8 cellular contexts compared by ENCODE assay signal in the genomic region with DNA sequence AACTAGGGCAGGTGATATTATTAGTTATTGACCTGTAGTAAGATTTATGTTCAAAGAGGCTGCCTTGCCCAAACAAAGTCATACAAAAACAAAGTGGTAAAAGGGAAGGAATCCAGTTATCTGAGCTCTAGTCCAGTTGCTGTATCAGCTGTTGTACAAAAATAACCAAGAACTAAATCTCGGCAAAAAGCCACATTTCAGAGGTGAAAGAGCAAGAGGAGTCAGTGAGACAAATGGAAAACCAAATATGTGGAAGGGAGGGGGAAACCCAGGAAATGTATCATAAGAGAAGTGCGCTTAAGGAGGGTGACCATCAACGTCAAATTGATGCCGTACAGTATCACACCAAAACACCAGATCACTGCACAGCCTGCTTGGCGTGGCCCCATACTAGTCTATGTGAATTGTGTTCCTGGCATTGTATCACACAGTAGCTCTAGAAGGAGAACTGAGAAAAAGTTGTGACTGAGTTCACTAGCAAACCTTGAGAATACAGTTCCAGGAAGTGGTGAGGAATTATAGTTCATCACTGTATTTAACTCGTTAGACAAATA. TPM values are rescaled to one million over a fixed set of nuclear protein-coding genes. Genes with fewer than 3 reads are reported as not detected.
DNase-seq lines count a peak whose midpoint lies in the region; ATAC-seq and TF ChIP-seq lines count a peak whose summit lies in the region.

No MANE protein-coding gene starts in this region.

- H3K4me3 ChIP-seq in ascending aorta (no peak overlapping the region), sigmoid colon (no peak overlapping the region)

- TF ChIP-seq EP300 in sigmoid colon (IDR thresholded peaks at IDR 0.05), result no peak

- H3K4me1 ChIP-seq in ascending aorta, result peaks cover 9 to 50% of the 10 kb centered on the region in 2 donors
- peaks cover 0 to 21% (median 6%) of the 10 kb centered on the region in 4 donors for H3K4me1 ChIP-seq in sigmoid colon

- peak; percentile 30 for DNase-seq in activated CD4-positive, alpha-beta T cell treated with anti-CD3 and anti-CD28 coated beads for 48 hours
- no peak for DNase-seq in activated CD4-positive, alpha-beta T cell treated with anti-CD3 and anti-CD28 coated beads for 1 hour
- peak in 1 of 2 donors; percentile 70 for DNase-seq in ascending aorta (ENCODE audit: low spot score in 2 of 2)
- DNase-seq in sigmoid colon, result no peak
- no peak for DNase-seq in GDM1 (lab: John Stamatoyannopoulos, UW)
- no peak for DNase-seq in NCI-H526 (lab: John Stamatoyannopoulos, UW)
- no peak for DNase-seq in HEK293T (ENCODE audit: extremely low spot score)

- no peaks in the 10 kb centered on the region for H3K9me3 ChIP-seq in ascending aorta
- no peaks in the 10 kb centered on the region for H3K9me3 ChIP-seq in sigmoid colon

- peak overlapping the region; percentile 62 to 72 for H3K27ac ChIP-seq in ascending aorta
- peak overlapping the region in 3 of 4 donors; percentile 1 to 10 (median 9) for H3K27ac ChIP-seq in sigmoid colon

- ATAC-seq in HG03095 (IDR thresholded peaks at IDR 0.05; ENCODE audit: unreplicated experiment), result peak; percentile 60

- TF ChIP-seq CTCF in ascending aorta (IDR thresholded peaks at IDR 0.05) (no peak), sigmoid colon (IDR thresholded peaks at IDR 0.05) (no peak)

- intact Hi-C loops in ascending aorta (cut with DNase I) (no loop called here), sigmoid colon (cut with DNase I) (no loop called here)

- CTCF ChIA-PET in HEK293T (lab: Yijun Ruan, JAX), result no interaction called here

- POLR2A ChIA-PET in HEK293T (lab: Yijun Ruan, JAX), result interaction anchor here (1.3 kb wide), 1 partner anchor 178 kb away, joined by 3 read pairs; no protein-coding TSS in a partner anchor

- TF ChIP-seq POLR2A in sigmoid colon (IDR thresholded peaks at IDR 0.05), result no peak

- WGBS in sigmoid colon, 2 donors, result 72 to 84% methylated on average over 6 of the region's 6 CpGs

- H3K27me3 ChIP-seq in ascending aorta (no peaks in the 10 kb centered on the region), sigmoid colon (no peaks in the 10 kb centered on the region)

- H3K36me3 ChIP-seq in ascending aorta, result peaks cover 0 to 5% of the 10 kb centered on the region in 2 donors
- peaks cover 0 to 16% (median 0%) of the 10 kb centered on the region in 4 donors for H3K36me3 ChIP-seq in sigmoid colon

TF ChIP-seq in HEK293T, 16 proteins besides CTCF, POLR2A, EP300 and RAD21:
- TF ChIP-seq SUZ12 (IDR thresholded peaks at IDR 0.05) (no peak), ZNF384 (IDR thresholded peaks at IDR 0.05) (no peak), NFRKB (IDR thresholded peaks at IDR 0.05) (no peak), ELF4 (IDR thresholded peaks at IDR 0.05) (no peak), FOXA1 (IDR thresholded peaks at IDR 0.05) (no peak), ARNT (IDR thresholded peaks at IDR 0.05) (no peak), BHLHE40 (IDR thresholded peaks at IDR 0.05; ENCODE audit: borderline replicate concordance) (no peak), L3MBTL2 (conservative IDR thresholded peaks at IDR 0.05) (no peak), CTBP1 (IDR thresholded peaks at IDR 0.05; ENCODE audit: borderline replicate concordance) (no peak)

RNA-seq across cellular contexts. Expression of a gene that starts 6.4 kb away (rescaled TPM):
- total RNA-seq in ascending aorta, result 2.8 TPM
- 1 to 10 TPM in 3 of 4 donors, under 1 TPM in 1; 0.95 to 3.1 (median 1.1) TPM for total RNA-seq in sigmoid colon
- under 1 TPM; 0.23 to 0.93 (median 0.60) TPM for polyA plus RNA-seq in sigmoid colon
